Comparison of ENCODE assay signal across 1 cellular context in the genomic region with DNA sequence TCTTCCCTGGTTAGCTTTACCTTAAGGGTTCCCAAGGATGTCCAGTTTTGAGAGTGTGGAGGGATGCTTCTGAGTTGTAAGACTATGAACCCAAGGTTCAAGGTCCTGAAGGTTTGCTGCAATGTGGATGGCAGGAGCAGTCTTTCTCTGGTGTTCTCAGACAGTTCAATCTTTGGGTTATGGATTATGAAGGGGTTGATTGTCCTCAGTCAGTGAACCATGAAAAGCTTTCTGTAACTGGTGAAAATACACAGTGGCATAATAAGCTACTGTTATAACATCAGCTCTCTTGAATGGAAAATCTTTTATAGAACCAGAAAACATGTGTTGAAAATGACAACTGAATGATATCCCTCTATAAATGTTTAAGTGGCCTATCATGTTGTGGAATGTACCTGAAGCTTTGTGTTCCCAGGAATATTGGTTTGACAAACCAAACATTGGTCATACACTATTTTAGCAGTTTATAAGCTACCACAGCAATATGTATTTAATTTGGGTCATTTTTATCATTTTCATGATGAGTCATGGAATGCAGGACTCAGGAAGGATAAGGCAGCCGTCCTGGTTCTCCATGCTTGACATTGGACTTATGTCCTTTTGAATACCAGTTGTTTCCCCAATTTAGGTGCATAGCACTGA.
TF ChIP-seq lines count a peak whose summit lies in the region.

No MANE protein-coding gene starts in this region.

TF ChIP-seq in HepG2, 621 proteins besides CTCF, POLR2A, EP300 and RAD21 (continued from another document):
- TF ChIP-seq POLR2AphosphoS5 (IDR thresholded peaks at IDR 0.05; ENCODE audit: low read depth, low read length) = no peak
- no peak for TF ChIP-seq PAWR (CRISPR knock-in tag; IDR thresholded peaks at IDR 0.05; ENCODE audit: borderline replicate concordance)
- TF ChIP-seq ZNF839 (CRISPR knock-in tag; IDR thresholded peaks at IDR 0.05; ENCODE audit: borderline replicate concordance) = no peak
- TF ChIP-seq, protein P1, sequence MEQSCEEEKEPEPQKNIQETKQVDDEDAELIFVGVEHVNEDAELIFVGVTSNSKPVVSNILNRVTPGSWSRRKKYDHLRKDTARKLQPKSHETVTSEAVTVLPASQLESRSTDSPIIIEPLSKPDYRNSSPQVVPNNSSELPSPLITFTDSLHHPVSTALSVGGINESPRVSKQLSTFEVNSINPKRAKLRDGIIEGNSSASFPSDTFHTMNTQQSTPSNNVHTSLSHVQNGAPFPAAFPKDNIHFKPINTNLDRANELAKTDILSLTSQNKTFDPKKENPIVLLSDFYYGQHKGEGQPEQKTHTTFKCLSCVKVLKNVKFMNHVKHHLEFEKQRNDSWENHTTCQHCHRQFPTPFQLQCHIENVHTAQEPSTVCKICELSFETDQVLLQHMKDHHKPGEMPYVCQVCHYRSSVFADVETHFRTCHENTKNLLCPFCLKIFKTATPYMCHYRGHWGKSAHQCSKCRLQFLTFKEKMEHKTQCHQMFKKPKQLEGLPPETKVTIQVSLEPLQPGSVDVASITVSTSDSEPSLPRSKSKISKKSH (CRISPR knock-in tag; IDR thresholded peaks at IDR 0.05; ENCODE audit: borderline replicate concordance) = no peak
- TF ChIP-seq, protein P2, sequence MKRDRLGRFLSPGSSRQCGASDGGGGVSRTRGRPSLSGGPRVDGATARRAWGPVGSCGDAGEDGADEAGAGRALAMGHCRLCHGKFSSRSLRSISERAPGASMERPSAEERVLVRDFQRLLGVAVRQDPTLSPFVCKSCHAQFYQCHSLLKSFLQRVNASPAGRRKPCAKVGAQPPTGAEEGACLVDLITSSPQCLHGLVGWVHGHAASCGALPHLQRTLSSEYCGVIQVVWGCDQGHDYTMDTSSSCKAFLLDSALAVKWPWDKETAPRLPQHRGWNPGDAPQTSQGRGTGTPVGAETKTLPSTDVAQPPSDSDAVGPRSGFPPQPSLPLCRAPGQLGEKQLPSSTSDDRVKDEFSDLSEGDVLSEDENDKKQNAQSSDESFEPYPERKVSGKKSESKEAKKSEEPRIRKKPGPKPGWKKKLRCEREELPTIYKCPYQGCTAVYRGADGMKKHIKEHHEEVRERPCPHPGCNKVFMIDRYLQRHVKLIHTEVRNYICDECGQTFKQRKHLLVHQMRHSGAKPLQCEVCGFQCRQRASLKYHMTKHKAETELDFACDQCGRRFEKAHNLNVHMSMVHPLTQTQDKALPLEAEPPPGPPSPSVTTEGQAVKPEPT (CRISPR knock-in tag; IDR thresholded peaks at IDR 0.05; ENCODE audit: low read depth) = no peak
- no peak for TF ChIP-seq GABPB1 (CRISPR knock-in tag; IDR thresholded peaks at IDR 0.05)
- no peak for TF ChIP-seq ZNF776 (CRISPR knock-in tag; IDR thresholded peaks at IDR 0.05)
- TF ChIP-seq DMAP1 (CRISPR knock-in tag; IDR thresholded peaks at IDR 0.05) = no peak
- TF ChIP-seq MLLT10 (CRISPR knock-in tag; IDR thresholded peaks at IDR 0.05) = no peak
- no peak for TF ChIP-seq XRCC5 (optimal IDR thresholded peaks at IDR 0.05; ENCODE audit: low read length)
